In the genomic region with DNA sequence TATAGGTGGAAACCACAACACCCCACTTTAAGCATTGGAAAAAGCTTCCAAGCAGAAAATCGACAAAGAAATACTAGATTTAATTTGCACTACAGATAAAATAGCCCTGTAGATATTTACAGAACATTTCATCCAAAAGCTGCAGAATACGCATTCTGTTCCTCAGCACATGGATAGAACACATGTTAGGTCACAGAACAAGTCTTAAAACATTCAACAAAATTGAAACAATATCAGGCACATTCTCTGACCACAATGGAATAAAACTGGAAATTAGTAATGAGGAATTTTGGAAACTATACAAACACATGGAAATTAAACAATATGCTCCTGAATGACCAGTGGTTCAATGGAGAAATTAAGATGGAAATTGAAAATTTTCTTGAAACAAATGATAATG, we compare ENCODE assay signal across 7 cellular contexts. TPM values are rescaled to one million over a fixed set of nuclear protein-coding genes. Genes with fewer than 3 reads are reported as not detected.
"Had no signal": no experiment of that assay in that cellular context is flagged by ENCODE, and none has a peak within 500 bp of the region (broad histone marks: within the 10 kb centered on the region; RNA-seq: fewer than 3 reads in every experiment).

No MANE protein-coding gene starts in this region.

- DNase-seq: H9, HCEC 1CT had no signal

- ATAC-seq: GM23338, HepG2 had no signal

- FAIRE-seq: H1, HepG2 had no signal

- H3K4me2 ChIP-seq: GM23338 had no signal

- H3K27ac ChIP-seq: HL-60 had no signal

- H3K4me3 ChIP-seq: GM23338 had no signal

- H2AFZ ChIP-seq: GM23338 had no signal

RNA-seq across cellular contexts. Expression of a gene that starts 27.8 kb away (rescaled TPM):
- total RNA-seq: HepG2 had no signal
- polyA plus RNA-seq: HepG2, IgD-negative memory B cell had no signal
